33 cellular contexts compared by ENCODE assay signal in genomic region chr4:16106956-16107355, GRCh38. TPM values are rescaled to one million over a fixed set of nuclear protein-coding genes. Genes with fewer than 3 reads are reported as not detected.
"Had no signal": no experiment of that assay in that cellular context is flagged by ENCODE, and none has a peak within 500 bp of the region (broad histone marks: within the 10 kb centered on the region; RNA-seq: fewer than 3 reads in every experiment).

No MANE protein-coding gene starts in this region.

- H3K36me3 Mint-ChIP-seq: activated CD8-positive, alpha-beta memory T cell treated with anti-CD3 and anti-CD28 coated beads, Interleukin-2, amount 10 ng/mL, durations not matched to agents 7 days and 5 days; activated naive CD4-positive, alpha-beta T cell treated with anti-CD3 and anti-CD28 coated beads, Interleukin-2, amount 10 ng/mL, durations not matched to agents 7 days and 5 days; activated naive CD4-positive, alpha-beta T cell treated with anti-CD3 and anti-CD28 coated beads, Interleukin-2, amount 50 U/mL, for 72 hours; activated naive CD8-positive, alpha-beta T cell treated with anti-CD3 and anti-CD28 coated beads, Interleukin-2, amount 10 ng/mL, durations not matched to agents 7 days and 5 days; brain had no signal

- H3K27ac ChIP-seq: ascending aorta, breast epithelium, cardiac muscle cell, colonic mucosa, foreskin keratinocyte, gastrocnemius medialis, WERI-Rb-1 had no signal

- H3K9me3 Mint-ChIP-seq: activated B cell treated with CpG ODN at 0.5 μM for 24 hours; activated CD8-positive, alpha-beta T cell treated with anti-CD3 and anti-CD28 coated beads for 36 hours; activated naive CD4-positive, alpha-beta T cell treated with anti-CD3 and anti-CD28 coated beads, Interleukin-2, amount 10 ng/mL, durations not matched to agents 7 days and 5 days; activated naive CD4-positive, alpha-beta T cell treated with anti-CD3 and anti-CD28 coated beads, Interleukin-2, amount 50 U/mL, for 72 hours; activated naive CD8-positive, alpha-beta T cell treated with anti-CD3 and anti-CD28 coated beads, Interleukin-2, amount 10 ng/mL, durations not matched to agents 7 days and 5 days; activated T-cell treated with anti-CD3 and anti-CD28 coated beads, Interleukin-2, amount 50 U/mL, for 24 hours; activated T-cell treated with anti-CD3 and anti-CD28 coated beads, Interleukin-2, amount 50 U/mL, for 72 hours; brain; T-helper 2 cell treated with Interferon-gamma antibody and Interleukin-4, amounts not matched to agents 5 μg/mL and 100 μg/mL, for 36 hours had no signal

- ATAC-seq: activated CD4-positive, CD25-positive, alpha-beta regulatory T cell treated with anti-CD3 and anti-CD28 coated beads, Interleukin-2, amount 50 U/mL, for 24 hours; activated CD8-positive, alpha-beta memory T cell treated with anti-CD3 and anti-CD28 coated beads, Interleukin-2, amount 10 ng/mL, durations not matched to agents 7 days and 5 days; activated CD8-positive, alpha-beta T cell treated with anti-CD3 and anti-CD28 coated beads for 36 hours; activated naive CD4-positive, alpha-beta T cell treated with anti-CD3 and anti-CD28 coated beads, Interleukin-2, amount 50 U/mL, for 72 hours; activated T-cell treated with anti-CD3 and anti-CD28 coated beads, Interleukin-2, amount 50 U/mL, for 72 hours; esophagus mucosa; foreskin keratinocyte; gastrocnemius medialis; T-helper 17 cell had no signal

- H3K36me3 ChIP-seq: ascending aorta, breast epithelium, cardiac muscle cell, colonic mucosa, gastrocnemius medialis, WERI-Rb-1 had no signal

- H3K27me3 ChIP-seq: ascending aorta, breast epithelium, cardiac muscle cell, colonic mucosa, gastrocnemius medialis had no signal

- H3K4me3 Mint-ChIP-seq: activated B cell treated with CpG ODN at 0.5 μM for 24 hours; activated CD8-positive, alpha-beta memory T cell treated with anti-CD3 and anti-CD28 coated beads, Interleukin-2, amount 10 ng/mL, durations not matched to agents 7 days and 5 days; activated CD8-positive, alpha-beta T cell treated with anti-CD3 and anti-CD28 coated beads for 36 hours; activated naive CD4-positive, alpha-beta T cell treated with anti-CD3 and anti-CD28 coated beads, Interleukin-2, amount 10 ng/mL, durations not matched to agents 7 days and 5 days; activated naive CD8-positive, alpha-beta T cell treated with anti-CD3 and anti-CD28 coated beads, Interleukin-2, amount 10 ng/mL, durations not matched to agents 7 days and 5 days; activated T-cell treated with anti-CD3 and anti-CD28 coated beads, Interleukin-2, amount 50 U/mL, for 24 hours; activated T-cell treated with anti-CD3 and anti-CD28 coated beads, Interleukin-2, amount 50 U/mL, for 72 hours; brain; T-helper 17 cell; T-helper 2 cell treated with Interferon-gamma antibody and Interleukin-4, amounts not matched to agents 5 μg/mL and 100 μg/mL, for 36 hours had no signal

- H3K9me3 ChIP-seq: ascending aorta, breast epithelium, colonic mucosa, gastrocnemius medialis had no signal

- DNase-seq: activated B cell treated with CpG ODN at 0.5 μM for 24 hours; activated CD4-positive, alpha-beta T cell treated with anti-CD3 and anti-CD28 coated beads for 48 hours; activated CD4-positive, alpha-beta T cell treated with anti-CD3 and anti-CD28 coated beads, Interleukin-2, amount 50 U/mL, for 1 hour; activated CD4-positive, alpha-beta T cell treated with anti-CD3 and anti-CD28 coated beads, Interleukin-2, amount 50 U/mL, for 48 hours; activated CD8-positive, alpha-beta memory T cell treated with anti-CD3 and anti-CD28 coated beads, Interleukin-2, amount 10 ng/mL, durations not matched to agents 7 days and 5 days; activated CD8-positive, alpha-beta memory T cell treated with anti-CD3 and anti-CD28 coated beads, Interleukin-2, amount 50 U/mL, for 4 hours; activated CD8-positive, alpha-beta T cell treated with anti-CD3 and anti-CD28 coated beads for 36 hours; activated gamma-delta T cell; activated naive CD4-positive, alpha-beta T cell; activated naive CD4-positive, alpha-beta T cell treated with anti-CD3 and anti-CD28 coated beads, Interleukin-2, amount 10 ng/mL, durations not matched to agents 7 days and 5 days; activated naive CD8-positive, alpha-beta T cell treated with anti-CD3 and anti-CD28 coated beads, Interleukin-2, amount 10 ng/mL, durations not matched to agents 7 days and 5 days; activated T-cell treated with anti-CD3 and anti-CD28 coated beads for 4 hours; activated T-cell treated with anti-CD3 and anti-CD28 coated beads, Interleukin-2, amount 50 U/mL, for 24 hours; activated T-cell treated with anti-CD3 and anti-CD28 coated beads, Interleukin-2, amount 50 U/mL, for 72 hours; central memory CD4-positive, alpha-beta T cell; cerebellar nuclear complex; colonic mucosa; effector CD8-positive, alpha-beta T cell; foreskin keratinocyte; gastrocnemius medialis; glutamatergic neuron; T-helper 1 cell; T-helper 17 cell; T1000 had no signal

- H3K4me3 ChIP-seq: ascending aorta, breast epithelium, cardiac muscle cell, colonic mucosa, gastrocnemius medialis had no signal

- H3K27ac Mint-ChIP-seq: activated B cell treated with CpG ODN at 0.5 μM for 24 hours; activated CD8-positive, alpha-beta memory T cell treated with anti-CD3 and anti-CD28 coated beads, Interleukin-2, amount 10 ng/mL, durations not matched to agents 7 days and 5 days; activated CD8-positive, alpha-beta T cell treated with anti-CD3 and anti-CD28 coated beads for 36 hours; activated naive CD4-positive, alpha-beta T cell treated with anti-CD3 and anti-CD28 coated beads, Interleukin-2, amount 10 ng/mL, durations not matched to agents 7 days and 5 days; activated naive CD4-positive, alpha-beta T cell treated with anti-CD3 and anti-CD28 coated beads, Interleukin-2, amount 50 U/mL, for 72 hours; activated naive CD8-positive, alpha-beta T cell treated with anti-CD3 and anti-CD28 coated beads, Interleukin-2, amount 10 ng/mL, durations not matched to agents 7 days and 5 days; activated T-cell treated with anti-CD3 and anti-CD28 coated beads, Interleukin-2, amount 50 U/mL, for 24 hours; activated T-cell treated with anti-CD3 and anti-CD28 coated beads, Interleukin-2, amount 50 U/mL, for 72 hours; brain; T-helper 17 cell; T-helper 2 cell treated with Interferon-gamma antibody and Interleukin-4, amounts not matched to agents 5 μg/mL and 100 μg/mL, for 36 hours had no signal

- H3K4me1 Mint-ChIP-seq: activated B cell treated with CpG ODN at 0.5 μM for 24 hours; activated CD8-positive, alpha-beta memory T cell treated with anti-CD3 and anti-CD28 coated beads, Interleukin-2, amount 10 ng/mL, durations not matched to agents 7 days and 5 days; activated naive CD4-positive, alpha-beta T cell treated with anti-CD3 and anti-CD28 coated beads, Interleukin-2, amount 10 ng/mL, durations not matched to agents 7 days and 5 days; activated naive CD8-positive, alpha-beta T cell treated with anti-CD3 and anti-CD28 coated beads, Interleukin-2, amount 10 ng/mL, durations not matched to agents 7 days and 5 days; brain had no signal

- H3K4me1 ChIP-seq: breast epithelium, colonic mucosa, foreskin keratinocyte, gastrocnemius medialis had no signal

RNA-seq across cellular contexts. Expression of gene PROM1, which starts 23.1 kb away (rescaled TPM):
- total RNA-seq: activated B cell treated with CpG ODN at 0.5 μM for 24 hours; activated CD8-positive, alpha-beta memory T cell treated with anti-CD3 and anti-CD28 coated beads, Interleukin-2, amount 10 ng/mL, durations not matched to agents 7 days and 5 days; activated naive CD8-positive, alpha-beta T cell treated with anti-CD3 and anti-CD28 coated beads, Interleukin-2, amount 10 ng/mL, durations not matched to agents 7 days and 5 days; foreskin keratinocyte; T-helper 17 cell had no signal
- polyA plus RNA-seq: foreskin keratinocyte had no signal
